8 cellular contexts compared by ENCODE assay signal in the genomic region with DNA sequence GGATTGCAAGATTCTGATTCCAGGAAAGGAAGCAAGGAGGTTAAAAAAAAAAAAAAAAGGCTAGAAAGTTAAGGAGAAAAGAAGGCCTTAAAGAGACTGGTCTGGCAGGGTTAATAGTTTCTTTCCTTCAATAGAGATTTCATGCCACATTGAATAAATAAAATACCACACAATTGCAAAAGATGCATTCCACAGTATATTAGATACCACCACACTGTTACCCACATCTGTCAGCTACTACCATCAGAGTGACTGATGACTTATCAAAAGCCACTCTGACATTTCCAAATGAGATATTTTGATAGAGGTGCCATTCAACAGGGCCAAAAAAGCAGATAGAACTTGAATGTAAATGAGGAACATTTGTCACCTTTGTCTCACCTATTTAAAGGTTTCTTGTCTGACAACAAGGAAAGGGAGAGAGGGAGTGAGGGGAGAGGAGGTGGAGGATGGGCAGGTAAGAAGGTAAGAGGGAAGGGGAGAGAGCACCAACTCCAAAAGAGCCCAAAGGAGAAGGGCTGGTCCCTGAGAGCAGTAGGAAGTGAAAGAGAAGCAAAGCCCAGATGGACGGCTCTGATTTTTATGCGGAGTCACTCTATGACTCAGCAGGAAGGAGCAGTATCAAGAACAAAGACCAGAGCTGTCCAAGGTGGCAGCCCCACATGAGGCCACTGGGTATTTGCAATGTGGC. TPM values are rescaled to one million over a fixed set of nuclear protein-coding genes. Genes with fewer than 3 reads are reported as not detected.
A peak's percentile ranks its signal among the peaks of the same experiment; 100 is the strongest.
DNase-seq lines count a peak whose midpoint lies in the region; ATAC-seq, FAIRE-seq and TF ChIP-seq lines count a peak whose summit lies in the region.

No MANE protein-coding gene starts in this region.

- no peaks in the 10 kb centered on the region for H3K79me2 ChIP-seq in OCI-LY7 (ENCODE audit: insufficient read depth, low read depth, low read length)
- no peaks in the 10 kb centered on the region for H3K79me2 ChIP-seq in endothelial cell of umbilical vein (ENCODE audit: control insufficient read depth, insufficient read depth, low read length)

- H3K4me3 ChIP-seq in BJ (ENCODE audit: low read depth, low read length) (no peak overlapping the region), OCI-LY7 (ENCODE audit: low read depth, low read length, poor library complexity, severe bottlenecking) (no peak overlapping the region), endothelial cell of umbilical vein (replicated peaks in 1 of 3; ENCODE audit: insufficient read depth in 1 of 3, low read depth in 1 of 3, low read length in 3 of 3) (no peak overlapping the region)

- no peak for TF ChIP-seq POLR2A in endothelial cell of umbilical vein (IDR thresholded peaks at IDR 0.05; ENCODE audit: low read depth, low read length)

- no peak for TF ChIP-seq CTCF in BJ (IDR thresholded peaks at IDR 0.05; ENCODE audit: insufficient read depth, low read depth, low read length)
- TF ChIP-seq CTCF in OCI-LY7 (conservative IDR thresholded peaks at IDR 0.05; ENCODE audit: low read length) = no peak
- no peak for TF ChIP-seq CTCF in endothelial cell of umbilical vein (IDR thresholded peaks at IDR 0.05; ENCODE audit: extremely low read depth in 1 of 2, insufficient read depth in 1 of 2, low read depth in 1 of 2, low read length in 2 of 2)

- no peaks in the 10 kb centered on the region for H3K9me2 ChIP-seq in OCI-LY7 (ENCODE audit: insufficient read depth, low read length)

- no peaks in the 10 kb centered on the region for H4K20me1 ChIP-seq in OCI-LY7 (ENCODE audit: insufficient read depth, low read length)
- H4K20me1 ChIP-seq in endothelial cell of umbilical vein (replicated peaks; ENCODE audit: control insufficient read depth, extremely low read depth, insufficient read depth, low read length) = no peaks in the 10 kb centered on the region

- H3K9me1 ChIP-seq in endothelial cell of umbilical vein (replicated peaks; ENCODE audit: control insufficient read depth, extremely low read depth, insufficient read depth, low read length) = no peaks in the 10 kb centered on the region

- H3K9ac ChIP-seq in endothelial cell of umbilical vein (replicated peaks; ENCODE audit: extremely low read depth, insufficient read depth, low read length) = no peak overlapping the region

- POLR2A ChIA-PET in BJ (lab: Charles Lee) = no interaction called here
- POLR2A ChIA-PET in OCI-LY7 (lab: Charles Lee) = interaction anchor here (0.6 to 0.7 kb wide), 2 partner anchors 17 to 1408 kb away, joined by 3 read pairs; no protein-coding TSS in a partner anchor
- POLR2A ChIA-PET in endothelial cell of umbilical vein (lab: Charles Lee) = no interaction called here

- DNase-seq in BJ (ENCODE audit: low read depth) = peak; percentile 2
- peak; percentile 16 for DNase-seq in OCI-LY7 (ENCODE audit: low spot score)
- DNase-seq in endothelial cell of umbilical vein (ENCODE audit: low read depth, low spot score) = peak; percentile 58
- DNase-seq in pons (ENCODE audit: low spot score) = peak; percentile 62
- DNase-seq in NCI-H1105 (lab: John Stamatoyannopoulos, UW) = no peak
- DNase-seq in NCI-H2029 (lab: John Stamatoyannopoulos, UW) = no peak

- H2AFZ ChIP-seq in OCI-LY7 (ENCODE audit: low read length) (no peak overlapping the region), endothelial cell of umbilical vein (ENCODE audit: low read depth, low read length) (no peak overlapping the region)

- BruUV-seq in OCI-LY7 (replicated peaks; lab: Mats Ljungman, UMichigan) (no TSS peak), endothelial cell of umbilical vein (replicated peaks; lab: Mats Ljungman, UMichigan) (no TSS peak)

- CTCF ChIA-PET in BJ (lab: Yijun Ruan, JAX) = interaction anchor here (1.2 to 1.4 kb wide), 2 partner anchors 39 to 159 kb away, joined by 3 read pairs; no protein-coding TSS in a partner anchor
- CTCF ChIA-PET in OCI-LY7 (lab: Charles Lee; ENCODE audit: unreplicated experiment) = no interaction called here
- CTCF ChIA-PET in endothelial cell of umbilical vein (lab: Charles Lee) = interaction anchor here (1.5 kb wide), 1 partner anchor 160 kb away, joined by 5 read pairs; no protein-coding TSS in a partner anchor

- intact Hi-C loops in OCI-LY7 (cut with micrococcal nuclease; ENCODE audit: unreplicated experiment) = no loop called here
- intact Hi-C loops in endothelial cell of umbilical vein (cut with micrococcal nuclease) = no loop called here

- dilution Hi-C loops in endothelial cell of umbilical vein (cut with MboI; ENCODE audit: extremely low pct_ligation_motif_present, low sequenced_read_pairs) = no loop called here

- H3K9me3 ChIP-seq in OCI-LY7 (ENCODE audit: low read length) = no peaks in the 10 kb centered on the region
- no peaks in the 10 kb centered on the region for H3K9me3 ChIP-seq in endothelial cell of umbilical vein (replicated peaks; ENCODE audit: control insufficient read depth, insufficient read depth, low read length)

- H3K27ac ChIP-seq in OCI-LY7 (ENCODE audit: low read depth, low read length, poor library complexity, severe bottlenecking) (no peak overlapping the region), endothelial cell of umbilical vein (ENCODE audit: insufficient read depth, low read depth, low read length) (no peak overlapping the region)

- H3K4me2 ChIP-seq in OCI-LY7 (ENCODE audit: low read length) (no peak overlapping the region), endothelial cell of umbilical vein (ENCODE audit: insufficient read depth, low read length) (no peak overlapping the region)

- H3K36me3 ChIP-seq in BJ (ENCODE audit: control insufficient read depth, insufficient read depth, low read length) (no peaks in the 10 kb centered on the region), OCI-LY7 (ENCODE audit: insufficient read depth, low read length) (no peaks in the 10 kb centered on the region), endothelial cell of umbilical vein (ENCODE audit: control insufficient read depth in 2 of 2, extremely low read depth in 1 of 2, insufficient read depth in 2 of 2, low read length in 2 of 2) (no peaks in the 10 kb centered on the region)

- H3K4me1 ChIP-seq in OCI-LY7 (ENCODE audit: insufficient read depth, low read length, poor library complexity, severe bottlenecking) = no peaks in the 10 kb centered on the region
- H3K4me1 ChIP-seq in endothelial cell of umbilical vein (ENCODE audit: control insufficient read depth, extremely low read depth, insufficient read depth, low read length) = no peaks in the 10 kb centered on the region

- peak; percentile 84 for FAIRE-seq in endothelial cell of umbilical vein (lab: Jason Lieb, UNC)

- ATAC-seq in GM18867 (IDR thresholded peaks at IDR 0.05; ENCODE audit: unreplicated experiment) (peak; percentile 52), GM18873 (IDR thresholded peaks at IDR 0.05; ENCODE audit: low FRiP score, unreplicated experiment) (no peak)

- H3K27me3 ChIP-seq in BJ (ENCODE audit: control insufficient read depth, insufficient read depth, low read length) = peaks cover 23% of the 10 kb centered on the region
- H3K27me3 ChIP-seq in endothelial cell of umbilical vein (ENCODE audit: control insufficient read depth in 2 of 2, insufficient read depth in 2 of 2, low read length in 2 of 2) = peaks cover 10 to 14% of the 10 kb centered on the region in 2 experiments

TF ChIP-seq in endothelial cell of umbilical vein, 7 proteins besides CTCF, POLR2A, EP300 and RAD21:
- TF ChIP-seq POLR2AphosphoS5 (IDR thresholded peaks at IDR 0.05; ENCODE audit: insufficient read depth, low read depth, low read length) (peak; percentile 30), EZH2 (IDR thresholded peaks at IDR 0.05; ENCODE audit: borderline replicate concordance, low read depth, low read length, severe bottlenecking) (no peak), JUN (IDR thresholded peaks at IDR 0.05; ENCODE audit: borderline replicate concordance, insufficient read depth, insufficient read length, low read depth) (peak; percentile 59), FOS (IDR thresholded peaks at IDR 0.05; ENCODE audit: borderline replicate concordance, insufficient read depth, low read length) (peak; percentile 77)

RNA-seq across cellular contexts. Expression of gene LRRN2, which starts 38.3 kb away (rescaled TPM):
- polyA plus RNA-seq in BJ (2011; rRNA removed) (not detected in 2 replicates), endothelial cell of umbilical vein (not detected in 2 replicates)
- polyA minus RNA-seq in BJ (2011; rRNA and poly(A)+ RNA removed) = not detected in 2 replicates
- total RNA-seq in OCI-LY7 (2014; rRNA removed; shearing (Covaris generic)) = not detected in 2 replicates
- total RNA-seq in OCI-LY7 (2022) (not detected in 2 replicates), endothelial cell of umbilical vein (not detected in 2 replicates)
- polyA plus RNA-seq in endothelial cell of umbilical vein (2011; cell fraction: cytosol; rRNA removed) = not detected in 2 replicates
- not detected in 2 replicates for polyA plus RNA-seq in endothelial cell of umbilical vein (2011; cell fraction: nucleus; rRNA removed)
- not detected in 2 replicates for polyA plus RNA-seq in endothelial cell of umbilical vein (2012)
- not detected in 2 replicates for polyA minus RNA-seq in endothelial cell of umbilical vein
- not detected for polyA minus RNA-seq in endothelial cell of umbilical vein (2011; cell fraction: cytosol; rRNA and poly(A)+ RNA removed)
- polyA minus RNA-seq in endothelial cell of umbilical vein (2011; cell fraction: nucleus; rRNA and poly(A)+ RNA removed) = not detected in 2 replicates

Comparison
In these comparisons a context has a peak if more than half of its experiments do, and no peak if none do; other contexts are left out.
1. DNase-seq: peak in BJ (single experiment), OCI-LY7 (single experiment), endothelial cell of umbilical vein (single experiment) and pons (single experiment); none in NCI-H1105 (single experiment) and NCI-H2029 (single experiment).